8 cellular contexts compared by ENCODE assay signal in genomic region chr2:169928463-169928864, GRCh38.
A peak's percentile ranks its signal among the peaks of the same experiment; 100 is the strongest.
DNase-seq lines count a peak whose midpoint lies in the region; ATAC-seq, FAIRE-seq and TF ChIP-seq lines count a peak whose summit lies in the region.

No MANE protein-coding gene starts in this region.

- H3K9me3 ChIP-seq in SK-N-SH, result no peaks in the 10 kb centered on the region
- H3K9me3 ChIP-seq in smooth muscle cell (replicated peaks; ENCODE audit: low read depth), result no peaks in the 10 kb centered on the region

- H3K4me1 ChIP-seq in SK-N-SH (ENCODE audit: control insufficient read depth in 1 of 2, insufficient read depth in 2 of 2, low read depth in 1 of 2, low read length in 1 of 2) (no peaks in the 10 kb centered on the region; a peak in 1 of 4 replicates), smooth muscle cell (ENCODE audit: low read depth) (no peaks in the 10 kb centered on the region)

- CTCF ChIA-PET in SK-N-SH (lab: Yijun Ruan, JAX), result interaction anchor here (0.7 to 1.9 kb wide), 20 partner anchors 9 to 971 kb away, joined by 3 to 16 read pairs (median 3); partner anchors contain the start of genes METTL5, SSB and UBR3
- CTCF ChIA-PET in activated CD4-positive, alpha-beta memory T cell treated with anti-CD3 and anti-CD28 coated beads, Interleukin-2, amount 10 ng/mL, durations not matched to agents 7 days and 5 days (lab: Charles Lee), result interaction anchor here (0.9 to 1.8 kb wide), 11 partner anchors 13 to 819 kb away, joined by 3 to 8 read pairs (median 4); partner anchors contain the start of genes METTL5 and UBR3

- H3K79me2 ChIP-seq in SK-N-SH (ENCODE audit: insufficient read depth) (no peaks in the 10 kb centered on the region), smooth muscle cell (ENCODE audit: low read depth) (no peaks in the 10 kb centered on the region)

- H3K9me2 ChIP-seq in SK-N-SH, result no peaks in the 10 kb centered on the region

- peak; percentile 90 for FAIRE-seq in frontal cortex (lab: Jason Lieb, UNC)

- DNase-seq in Daoy (ENCODE audit: low read depth), result peak; percentile 11
- DNase-seq in M059J (ENCODE audit: low read depth), result peak; percentile 33
- peak; percentile 29 for DNase-seq in SK-N-SH
- DNase-seq in frontal cortex (ENCODE audit: low spot score in 2 of 2), result peak in 1 of 2 donors; percentile 12
- no peak for DNase-seq in smooth muscle cell (lab: John Stamatoyannopoulos, UW; ENCODE audit: unreplicated experiment)
- DNase-seq in stimulated activated CD8-positive, alpha-beta memory T cell treated with anti-CD3 and anti-CD28 coated beads, Interleukin-4, amount 100 ng/mL, for 48 hours, result no peak
- no peak for DNase-seq in activated CD4-positive, alpha-beta memory T cell treated with anti-CD3 and anti-CD28 coated beads, Interleukin-2, amount 10 ng/mL, durations not matched to agents 7 days and 5 days

- H3K4me2 ChIP-seq in SK-N-SH, result no peak overlapping the region
- no peak overlapping the region for H3K4me2 ChIP-seq in smooth muscle cell

- H3K27ac ChIP-seq in SK-N-SH (ENCODE audit: low read depth in 2 of 2, low read length in 1 of 2) (no peak overlapping the region), smooth muscle cell (ENCODE audit: low read depth) (no peak overlapping the region)

- peak; percentile 76 for TF ChIP-seq RAD21 in SK-N-SH (IDR thresholded peaks at IDR 0.05; ENCODE audit: low read length)

- H4K20me1 ChIP-seq in SK-N-SH (ENCODE audit: insufficient read depth) (no peaks in the 10 kb centered on the region), smooth muscle cell (ENCODE audit: low read depth) (no peaks in the 10 kb centered on the region)

- H3K36me3 Mint-ChIP-seq in activated CD4-positive, alpha-beta memory T cell treated with anti-CD3 and anti-CD28 coated beads, Interleukin-2, amount 10 ng/mL, durations not matched to agents 7 days and 5 days (ENCODE audit: low read depth), result no peaks in the 10 kb centered on the region

- H2AFZ ChIP-seq in SK-N-SH (ENCODE audit: low read depth) (no peak overlapping the region), smooth muscle cell (ENCODE audit: low read depth) (no peak overlapping the region)

- no peak overlapping the region for H3K4me3 Mint-ChIP-seq in activated CD4-positive, alpha-beta memory T cell treated with anti-CD3 and anti-CD28 coated beads, Interleukin-2, amount 10 ng/mL, durations not matched to agents 7 days and 5 days

- TF ChIP-seq EP300 in SK-N-SH (IDR thresholded peaks at IDR 0.05; ENCODE audit: borderline replicate concordance in 1 of 2, low read depth in 1 of 2, low read length in 1 of 2), result no peak

- no peaks in the 10 kb centered on the region for H3K9me3 Mint-ChIP-seq in activated CD4-positive, alpha-beta memory T cell treated with anti-CD3 and anti-CD28 coated beads, Interleukin-2, amount 10 ng/mL, durations not matched to agents 7 days and 5 days

- WGBS in SK-N-SH (ENCODE audit: low lambda C conversion rate), result 1% methylated on average over 1 of the region's 1 CpG
- 38% methylated on average over 1 of the region's 1 CpG for WGBS in smooth muscle cell (ENCODE audit: low lambda C conversion rate)

- H3K4me1 Mint-ChIP-seq in activated CD4-positive, alpha-beta memory T cell treated with anti-CD3 and anti-CD28 coated beads, Interleukin-2, amount 10 ng/mL, durations not matched to agents 7 days and 5 days, result no peaks in the 10 kb centered on the region

- H3K4me3 ChIP-seq in SK-N-SH (ENCODE audit: low read depth in 2 of 2, low read length in 1 of 2) (no peak overlapping the region), smooth muscle cell (no peak overlapping the region)

- TF ChIP-seq CTCF in SK-N-SH (IDR thresholded peaks at IDR 0.05), result peak; percentile 82
- TF ChIP-seq CTCF in smooth muscle cell (IDR thresholded peaks at IDR 0.05; ENCODE audit: borderline replicate concordance, insufficient read depth, poor library complexity, severe bottlenecking), result peak; percentile 69

- H3K27ac Mint-ChIP-seq in activated CD4-positive, alpha-beta memory T cell treated with anti-CD3 and anti-CD28 coated beads, Interleukin-2, amount 10 ng/mL, durations not matched to agents 7 days and 5 days, result no peak overlapping the region

- H3F3A ChIP-seq in SK-N-SH (replicated peaks; ENCODE audit: insufficient read depth) (peaks cover 27% of the 10 kb centered on the region), smooth muscle cell (ENCODE audit: low read depth) (no peaks in the 10 kb centered on the region)

- H3K27me3 ChIP-seq in SK-N-SH (ENCODE audit: insufficient read depth) (no peaks in the 10 kb centered on the region), smooth muscle cell (ENCODE audit: low read depth) (no peaks in the 10 kb centered on the region)

- no peak for ATAC-seq in GM19324 (IDR thresholded peaks at IDR 0.05; ENCODE audit: low FRiP score, unreplicated experiment)

- H3K36me3 ChIP-seq in SK-N-SH (replicated peaks in 1 of 2; ENCODE audit: control insufficient read depth in 1 of 2, insufficient read depth in 2 of 2, low read length in 1 of 2) (peaks cover 21 to 40% of the 10 kb centered on the region in 2 experiments), smooth muscle cell (ENCODE audit: low read depth) (peaks cover 2% of the 10 kb centered on the region)

- H3K27me3 Mint-ChIP-seq in activated CD4-positive, alpha-beta memory T cell treated with anti-CD3 and anti-CD28 coated beads, Interleukin-2, amount 10 ng/mL, durations not matched to agents 7 days and 5 days, result no peaks in the 10 kb centered on the region

- POLR2A ChIA-PET in SK-N-SH (lab: Yijun Ruan, JAX), result no interaction called here
- POLR2A ChIA-PET in activated CD4-positive, alpha-beta memory T cell treated with anti-CD3 and anti-CD28 coated beads, Interleukin-2, amount 10 ng/mL, durations not matched to agents 7 days and 5 days (lab: Charles Lee), result interaction anchor here (0.8 to 1.4 kb wide), 2 partner anchors 100 to 104 kb away, joined by 3 to 5 read pairs; partner anchors contain the start of gene METTL5

- no peak overlapping the region for H3K9ac ChIP-seq in SK-N-SH
- H3K9ac ChIP-seq in smooth muscle cell (ENCODE audit: low read depth), result no peak overlapping the region

TF ChIP-seq in SK-N-SH, 30 proteins besides CTCF, POLR2A, EP300 and RAD21:
- TF ChIP-seq SMC3 (IDR thresholded peaks at IDR 0.05; ENCODE audit: low read depth, low read length), result peak; percentile 47
- no peak for TF ChIP-seq MAX (IDR thresholded peaks at IDR 0.05; ENCODE audit: low read depth)

Comparison
In these comparisons a context has a peak if more than half of its experiments do, and no peak if none do; other contexts are left out.
1. DNase-seq: peak in Daoy (single experiment), M059J (single experiment) and SK-N-SH (single experiment); none in smooth muscle cell (single experiment), stimulated activated CD8-positive, alpha-beta memory T cell treated with anti-CD3 and anti-CD28 coated beads, Interleukin-4, amount 100 ng/mL, for 48 hours (single experiment) and activated CD4-positive, alpha-beta memory T cell treated with anti-CD3 and anti-CD28 coated beads, Interleukin-2, amount 10 ng/mL, durations not matched to agents 7 days and 5 days (single experiment).